9 cellular contexts compared by ENCODE assay signal in the genomic region with DNA sequence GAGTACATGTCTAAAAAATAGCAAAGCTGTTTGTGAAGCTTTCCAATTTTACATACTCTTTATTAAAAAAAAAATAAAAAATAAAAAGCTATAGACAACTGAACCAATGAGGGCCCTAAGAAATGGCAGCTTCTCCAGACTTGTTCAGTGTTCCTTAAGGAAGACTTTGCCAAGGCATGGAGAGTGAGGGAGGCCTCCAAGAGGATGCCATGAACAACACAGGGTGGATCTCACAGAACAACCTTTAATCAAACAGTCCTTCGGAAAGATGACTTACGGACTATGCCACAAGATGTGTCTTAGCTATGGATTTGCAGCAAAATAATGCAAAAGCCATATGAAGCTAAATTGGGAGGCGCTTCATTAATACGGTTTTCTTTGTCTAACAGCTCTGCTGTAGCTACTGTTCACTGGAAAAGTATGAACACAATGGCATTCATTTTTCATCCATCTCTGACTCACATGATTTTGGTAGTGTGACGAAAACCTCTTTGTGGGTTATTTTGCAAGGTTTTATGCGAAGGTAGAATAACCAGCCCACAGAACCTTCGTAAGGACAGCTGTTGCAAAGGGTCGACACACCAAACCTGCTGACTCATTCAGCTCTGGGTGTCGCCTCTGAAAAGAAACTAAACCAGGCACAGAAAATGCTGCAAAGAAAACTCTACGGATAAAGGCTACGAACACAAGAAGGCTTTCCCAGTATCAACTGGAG. TPM values are rescaled to one million over a fixed set of nuclear protein-coding genes. Genes with fewer than 3 reads are reported as not detected.
DNase-seq lines count a peak whose midpoint lies in the region; FAIRE-seq and TF ChIP-seq lines count a peak whose summit lies in the region.
"Had no signal": no experiment of that assay in that cellular context is flagged by ENCODE, and none has a peak within 500 bp of the region (broad histone marks: within the 10 kb centered on the region; RNA-seq: fewer than 3 reads in every experiment).

No MANE protein-coding gene starts in this region.

- no peak for FAIRE-seq in D721Med (lab: Jason Lieb, UNC)

- no peaks in the 10 kb centered on the region for H3K27me3 ChIP-seq in rectal smooth muscle tissue (ENCODE audit: control insufficient read depth, insufficient read depth, low read length)

- no peaks in the 10 kb centered on the region for H3K4me1 ChIP-seq in rectal smooth muscle tissue (ENCODE audit: control insufficient read depth, insufficient read depth, low read length)

- H3K4me3 ChIP-seq in rectal smooth muscle tissue (ENCODE audit: low read length) = no peak overlapping the region

- TF ChIP-seq CTCF in D721Med (IDR thresholded peaks at IDR 0.05; ENCODE audit: insufficient read depth, missing control alignments) = no peak

- H3K36me3 ChIP-seq in rectal smooth muscle tissue (ENCODE audit: control insufficient read depth, insufficient read depth, low read length) = peaks cover 8% of the 10 kb centered on the region

- H3K9ac ChIP-seq in rectal smooth muscle tissue (ENCODE audit: low read length) = no peak overlapping the region

- H3K27ac ChIP-seq in rectal smooth muscle tissue (ENCODE audit: low read depth, low read length) = peak overlapping the region; percentile 38
- H3K27ac ChIP-seq: 22Rv1 had no signal

- DNase-seq in DMS 273 (lab: John Stamatoyannopoulos, UW; ENCODE audit: unreplicated experiment) (peak; percentile 9), DMS 273 treated with DMSO at 0.1 percent for 48 hours (lab: John Stamatoyannopoulos, UW) (no peak), HT1080 (ENCODE audit: low read depth) (peak; percentile 96), dedifferentiated amniotic fluid mesenchymal stem cell (ENCODE audit: extremely low spot score) (peak; percentile 67), GDM1 (lab: John Stamatoyannopoulos, UW) (no peak), D721Med (ENCODE audit: insufficient read length, low spot score) (no peak)
- no peak for DNase-seq in activated effector memory CD4-positive, alpha-beta T cell treated with Interleukin-2 at 50 U/mL for 16 hours

RNA-seq across cellular contexts. Expression of a gene that starts 27.7 kb away (rescaled TPM):
- total RNA-seq in HT1080 (2014; rRNA removed; shearing (Covaris generic)) = 17.4 and 22.4 TPM in 2 replicates
- 21.6 and 25.0 TPM in 2 replicates for polyA plus RNA-seq in HT1080 (2015; cell fraction: cytosol; rRNA removed)
- 16.1 and 19.2 TPM in 2 replicates for polyA plus RNA-seq in HT1080 (2015; cell fraction: nucleus; rRNA removed)

Comparison
In these comparisons a context has a peak if more than half of its experiments do, and no peak if none do; other contexts are left out.
1. DNase-seq: peak in DMS 273 (single experiment), HT1080 (single experiment) and dedifferentiated amniotic fluid mesenchymal stem cell (single experiment); none in DMS 273 treated with DMSO at 0.1 percent for 48 hours (single experiment), GDM1 (single experiment), activated effector memory CD4-positive, alpha-beta T cell treated with Interleukin-2 at 50 U/mL for 16 hours (single experiment) and D721Med (single experiment).